Comparison of ENCODE assay signal across 1 cellular context in genomic region chr7:139827042-139827441, GRCh38.
A peak's percentile ranks its signal among the peaks of the same experiment; 100 is the strongest.
TF ChIP-seq lines count a peak whose summit lies in the region.

No MANE protein-coding gene starts in this region.

TF ChIP-seq in K562, 482 proteins besides CTCF, POLR2A, EP300 and RAD21:
- no peak for TF ChIP-seq ZNF431 (CRISPR knock-in tag; IDR thresholded peaks at IDR 0.05)
- no peak for TF ChIP-seq ZNF282 (CRISPR knock-in tag; IDR thresholded peaks at IDR 0.05)
- TF ChIP-seq MAZ (CRISPR knock-in tag; conservative IDR thresholded peaks at IDR 0.05 in 1 of 2, IDR thresholded peaks at IDR 0.05 in 1 of 2) = no peak
- no peak for TF ChIP-seq BMI1 (IDR thresholded peaks at IDR 0.05; ENCODE audit: low read length)
- peak; percentile 18; the same call in 1 of the 2 replicates for TF ChIP-seq TAL1 (IDR thresholded peaks at IDR 0.05)
- TF ChIP-seq HOMEZ (CRISPR knock-in tag; IDR thresholded peaks at IDR 0.05) = no peak
- peak; percentile 61 for TF ChIP-seq ZNF507 (tag; conservative IDR thresholded peaks at IDR 0.05)
- TF ChIP-seq MEF2D (tag; conservative IDR thresholded peaks at IDR 0.05; ENCODE audit: low read depth) = no peak
- no peak for TF ChIP-seq TCF15 (CRISPR knock-in tag; IDR thresholded peaks at IDR 0.05)
- peak; percentile 37; the same call in 1 of the 2 replicates for TF ChIP-seq TCF3 (CRISPR knock-in tag; IDR thresholded peaks at IDR 0.05)
- 0 out of 2 replicates have a peak, but pooled peaks have one; percentile 12 for TF ChIP-seq SMC3 (conservative IDR thresholded peaks at IDR 0.05; ENCODE audit: insufficient read depth, low read depth, low read length)
- TF ChIP-seq HNRNPK (IDR thresholded peaks at IDR 0.05; ENCODE audit: low read depth, low read length, poor library complexity, severe bottlenecking) = no peak
- TF ChIP-seq SRSF7 (optimal IDR thresholded peaks at IDR 0.05; ENCODE audit: low read depth, low read length) = no peak
- no peak for TF ChIP-seq KLF6 (CRISPR knock-in tag; IDR thresholded peaks at IDR 0.05; ENCODE audit: borderline replicate concordance)
- no peak for TF ChIP-seq LARP7 (IDR thresholded peaks at IDR 0.05)
- TF ChIP-seq LEF1 (IDR thresholded peaks at IDR 0.05) = no peak
- TF ChIP-seq HNRNPLL (IDR thresholded peaks at IDR 0.05; ENCODE audit: low read depth, low read length, poor library complexity, severe bottlenecking) = no peak
- no peak for TF ChIP-seq ZBTB9 (CRISPR knock-in tag; IDR thresholded peaks at IDR 0.05)
- no peak for TF ChIP-seq MAFG (tag; conservative IDR thresholded peaks at IDR 0.05)
- no peak for TF ChIP-seq PYGO2 (tag; IDR thresholded peaks at IDR 0.05)
- TF ChIP-seq ZNF408 (CRISPR knock-in tag; IDR thresholded peaks at IDR 0.05; ENCODE audit: low read depth) = no peak
- no peak for TF ChIP-seq CBX3 (IDR thresholded peaks at IDR 0.05; ENCODE audit: borderline replicate concordance in 1 of 2, low read length in 2 of 2)
- TF ChIP-seq CCAR2 (IDR thresholded peaks at IDR 0.05; ENCODE audit: low read depth, low read length) = no peak
- no peak for TF ChIP-seq REST (CRISPR knock-in tag; IDR thresholded peaks at IDR 0.05; ENCODE audit: low read depth)
- TF ChIP-seq ESRRB (CRISPR knock-in tag; IDR thresholded peaks at IDR 0.05; ENCODE audit: borderline replicate concordance) = no peak
- TF ChIP-seq RNF2 (IDR thresholded peaks at IDR 0.05) = no peak
- no peak for TF ChIP-seq TSC22D4 (tag; IDR thresholded peaks at IDR 0.05)
- TF ChIP-seq ZNF318 (IDR thresholded peaks at IDR 0.05; ENCODE audit: borderline replicate concordance in 1 of 2, low read depth in 1 of 2) = no peak
TF ChIP-seq in K562: peak in this region for 4.
